ENCODE assay signal across 2 cellular contexts in the genomic region with DNA sequence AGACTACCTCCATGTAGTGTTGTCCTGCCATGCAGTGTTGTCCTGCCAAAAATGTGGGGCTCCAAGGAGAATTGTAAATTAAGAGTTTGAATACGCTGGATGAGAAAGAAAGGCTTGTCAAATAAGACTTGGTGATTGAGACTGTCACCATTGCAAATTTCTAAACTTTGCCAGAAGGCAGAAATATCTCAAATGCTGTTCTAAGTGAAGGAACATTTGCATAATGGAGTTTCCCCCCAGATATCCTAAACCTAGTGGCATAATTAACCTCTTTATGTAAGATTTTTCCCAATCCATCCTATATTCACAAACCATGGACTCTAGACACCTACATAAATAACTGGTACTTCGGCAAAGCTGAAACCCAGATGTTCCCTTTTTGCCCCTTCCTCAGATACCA.
TF ChIP-seq lines count a peak whose summit lies in the region.

No MANE protein-coding gene starts in this region.

TF ChIP-seq in A549, 52 proteins besides CTCF, POLR2A, EP300 and RAD21:
- no peak for TF ChIP-seq ZNF302 (CRISPR knock-in tag; IDR thresholded peaks at IDR 0.05)
- TF ChIP-seq RNF2 (IDR thresholded peaks at IDR 0.05; ENCODE audit: borderline replicate concordance, low read depth), result no peak
- TF ChIP-seq BCL3 (IDR thresholded peaks at IDR 0.05), result no peak
- TF ChIP-seq RARB (CRISPR knock-in tag; IDR thresholded peaks at IDR 0.05), result no peak
- TF ChIP-seq NR3C1 (IDR thresholded peaks at IDR 0.05), result no peak
- no peak for TF ChIP-seq MAFK (IDR thresholded peaks at IDR 0.05; ENCODE audit: partially characterized antibody)
- TF ChIP-seq, protein P1, sequence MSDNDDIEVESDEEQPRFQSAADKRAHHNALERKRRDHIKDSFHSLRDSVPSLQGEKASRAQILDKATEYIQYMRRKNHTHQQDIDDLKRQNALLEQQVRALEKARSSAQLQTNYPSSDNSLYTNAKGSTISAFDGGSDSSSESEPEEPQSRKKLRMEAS (IDR thresholded peaks at IDR 0.05), result no peak
- TF ChIP-seq, protein P2, sequence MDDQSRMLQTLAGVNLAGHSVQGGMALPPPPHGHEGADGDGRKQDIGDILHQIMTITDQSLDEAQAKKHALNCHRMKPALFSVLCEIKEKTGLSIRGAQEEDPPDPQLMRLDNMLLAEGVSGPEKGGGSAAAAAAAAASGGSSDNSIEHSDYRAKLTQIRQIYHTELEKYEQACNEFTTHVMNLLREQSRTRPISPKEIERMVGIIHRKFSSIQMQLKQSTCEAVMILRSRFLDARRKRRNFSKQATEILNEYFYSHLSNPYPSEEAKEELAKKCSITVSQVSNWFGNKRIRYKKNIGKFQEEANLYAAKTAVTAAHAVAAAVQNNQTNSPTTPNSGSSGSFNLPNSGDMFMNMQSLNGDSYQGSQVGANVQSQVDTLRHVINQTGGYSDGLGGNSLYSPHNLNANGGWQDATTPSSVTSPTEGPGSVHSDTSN (IDR thresholded peaks at IDR 0.05), result no peak
- TF ChIP-seq, protein P3, sequence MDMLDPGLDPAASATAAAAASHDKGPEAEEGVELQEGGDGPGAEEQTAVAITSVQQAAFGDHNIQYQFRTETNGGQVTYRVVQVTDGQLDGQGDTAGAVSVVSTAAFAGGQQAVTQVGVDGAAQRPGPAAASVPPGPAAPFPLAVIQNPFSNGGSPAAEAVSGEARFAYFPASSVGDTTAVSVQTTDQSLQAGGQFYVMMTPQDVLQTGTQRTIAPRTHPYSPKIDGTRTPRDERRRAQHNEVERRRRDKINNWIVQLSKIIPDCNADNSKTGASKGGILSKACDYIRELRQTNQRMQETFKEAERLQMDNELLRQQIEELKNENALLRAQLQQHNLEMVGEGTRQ (IDR thresholded peaks at IDR 0.05), result no peak
- no peak for TF ChIP-seq ZFP36 (IDR thresholded peaks at IDR 0.05; ENCODE audit: borderline replicate concordance, partially characterized antibody)
- no peak for TF ChIP-seq GATA3 (IDR thresholded peaks at IDR 0.05; ENCODE audit: borderline replicate concordance)
- TF ChIP-seq ATOH8 (CRISPR knock-in tag; IDR thresholded peaks at IDR 0.05; ENCODE audit: low read depth), result no peak
- TF ChIP-seq HES2 (IDR thresholded peaks at IDR 0.05), result no peak
- no peak for TF ChIP-seq EHF (CRISPR knock-in tag; IDR thresholded peaks at IDR 0.05)
- TF ChIP-seq HMGXB4 (CRISPR knock-in tag; IDR thresholded peaks at IDR 0.05; ENCODE audit: borderline replicate concordance), result no peak
- TF ChIP-seq CEBPB (IDR thresholded peaks at IDR 0.05), result no peak
- no peak for TF ChIP-seq FOSL2 (IDR thresholded peaks at IDR 0.05)
- TF ChIP-seq FOSL2 (CRISPR knock-in tag; IDR thresholded peaks at IDR 0.05), result no peak
- TF ChIP-seq MYC (IDR thresholded peaks at IDR 0.05; ENCODE audit: borderline replicate concordance, low read length), result no peak

TF ChIP-seq in GM12878, 131 proteins besides CTCF, POLR2A, EP300 and RAD21:
- no peak for TF ChIP-seq CEBPB (IDR thresholded peaks at IDR 0.05; ENCODE audit: borderline replicate concordance in 1 of 2, low read depth in 2 of 2, low read length in 2 of 2)
- no peak for TF ChIP-seq WRNIP1 (IDR thresholded peaks at IDR 0.05; ENCODE audit: borderline replicate concordance, low read depth, low read length)
- no peak for TF ChIP-seq NR2F1 (conservative IDR thresholded peaks at IDR 0.05)
- no peak for TF ChIP-seq NFXL1 (IDR thresholded peaks at IDR 0.05; ENCODE audit: borderline replicate concordance)
- TF ChIP-seq TCF7 (IDR thresholded peaks at IDR 0.05; ENCODE audit: borderline replicate concordance), result no peak
- no peak for TF ChIP-seq PAX8 (IDR thresholded peaks at IDR 0.05)
- no peak for TF ChIP-seq CHD2 (IDR thresholded peaks at IDR 0.05; ENCODE audit: borderline replicate concordance, low read depth, low read length)
- TF ChIP-seq, protein P4, sequence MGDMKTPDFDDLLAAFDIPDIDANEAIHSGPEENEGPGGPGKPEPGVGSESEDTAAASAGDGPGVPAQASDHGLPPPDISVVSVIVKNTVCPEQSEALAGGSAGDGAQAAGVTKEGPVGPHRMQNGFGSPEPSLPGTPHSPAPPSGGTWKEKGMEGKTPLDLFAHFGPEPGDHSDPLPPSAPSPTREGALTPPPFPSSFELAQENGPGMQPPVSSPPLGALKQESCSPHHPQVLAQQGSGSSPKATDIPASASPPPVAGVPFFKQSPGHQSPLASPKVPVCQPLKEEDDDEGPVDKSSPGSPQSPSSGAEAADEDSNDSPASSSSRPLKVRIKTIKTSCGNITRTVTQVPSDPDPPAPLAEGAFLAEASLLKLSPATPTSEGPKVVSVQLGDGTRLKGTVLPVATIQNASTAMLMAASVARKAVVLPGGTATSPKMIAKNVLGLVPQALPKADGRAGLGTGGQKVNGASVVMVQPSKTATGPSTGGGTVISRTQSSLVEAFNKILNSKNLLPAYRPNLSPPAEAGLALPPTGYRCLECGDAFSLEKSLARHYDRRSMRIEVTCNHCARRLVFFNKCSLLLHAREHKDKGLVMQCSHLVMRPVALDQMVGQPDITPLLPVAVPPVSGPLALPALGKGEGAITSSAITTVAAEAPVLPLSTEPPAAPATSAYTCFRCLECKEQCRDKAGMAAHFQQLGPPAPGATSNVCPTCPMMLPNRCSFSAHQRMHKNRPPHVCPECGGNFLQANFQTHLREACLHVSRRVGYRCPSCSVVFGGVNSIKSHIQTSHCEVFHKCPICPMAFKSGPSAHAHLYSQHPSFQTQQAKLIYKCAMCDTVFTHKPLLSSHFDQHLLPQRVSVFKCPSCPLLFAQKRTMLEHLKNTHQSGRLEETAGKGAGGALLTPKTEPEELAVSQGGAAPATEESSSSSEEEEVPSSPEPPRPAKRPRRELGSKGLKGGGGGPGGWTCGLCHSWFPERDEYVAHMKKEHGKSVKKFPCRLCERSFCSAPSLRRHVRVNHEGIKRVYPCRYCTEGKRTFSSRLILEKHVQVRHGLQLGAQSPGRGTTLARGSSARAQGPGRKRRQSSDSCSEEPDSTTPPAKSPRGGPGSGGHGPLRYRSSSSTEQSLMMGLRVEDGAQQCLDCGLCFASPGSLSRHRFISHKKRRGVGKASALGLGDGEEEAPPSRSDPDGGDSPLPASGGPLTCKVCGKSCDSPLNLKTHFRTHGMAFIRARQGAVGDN (IDR thresholded peaks at IDR 0.05), result no peak
- TF ChIP-seq, protein P1 (IDR thresholded peaks at IDR 0.05; ENCODE audit: low read depth, low read length), result no peak
- TF ChIP-seq HDAC2 (IDR thresholded peaks at IDR 0.05), result no peak
- TF ChIP-seq GATAD2B (conservative IDR thresholded peaks at IDR 0.05; ENCODE audit: low read depth), result no peak
- no peak for TF ChIP-seq GABPA (IDR thresholded peaks at IDR 0.05; ENCODE audit: low read depth)
- TF ChIP-seq POU2F2 (IDR thresholded peaks at IDR 0.05; ENCODE audit: borderline replicate concordance, low read depth, low read length), result no peak
- no peak for TF ChIP-seq KAT2A (conservative IDR thresholded peaks at IDR 0.05; ENCODE audit: control insufficient read depth, low read depth, low read length)
- TF ChIP-seq BCL3 (IDR thresholded peaks at IDR 0.05; ENCODE audit: borderline replicate concordance, insufficient read depth, low read depth, low read length, poor library complexity, severe bottlenecking), result no peak
- TF ChIP-seq, protein P5, sequence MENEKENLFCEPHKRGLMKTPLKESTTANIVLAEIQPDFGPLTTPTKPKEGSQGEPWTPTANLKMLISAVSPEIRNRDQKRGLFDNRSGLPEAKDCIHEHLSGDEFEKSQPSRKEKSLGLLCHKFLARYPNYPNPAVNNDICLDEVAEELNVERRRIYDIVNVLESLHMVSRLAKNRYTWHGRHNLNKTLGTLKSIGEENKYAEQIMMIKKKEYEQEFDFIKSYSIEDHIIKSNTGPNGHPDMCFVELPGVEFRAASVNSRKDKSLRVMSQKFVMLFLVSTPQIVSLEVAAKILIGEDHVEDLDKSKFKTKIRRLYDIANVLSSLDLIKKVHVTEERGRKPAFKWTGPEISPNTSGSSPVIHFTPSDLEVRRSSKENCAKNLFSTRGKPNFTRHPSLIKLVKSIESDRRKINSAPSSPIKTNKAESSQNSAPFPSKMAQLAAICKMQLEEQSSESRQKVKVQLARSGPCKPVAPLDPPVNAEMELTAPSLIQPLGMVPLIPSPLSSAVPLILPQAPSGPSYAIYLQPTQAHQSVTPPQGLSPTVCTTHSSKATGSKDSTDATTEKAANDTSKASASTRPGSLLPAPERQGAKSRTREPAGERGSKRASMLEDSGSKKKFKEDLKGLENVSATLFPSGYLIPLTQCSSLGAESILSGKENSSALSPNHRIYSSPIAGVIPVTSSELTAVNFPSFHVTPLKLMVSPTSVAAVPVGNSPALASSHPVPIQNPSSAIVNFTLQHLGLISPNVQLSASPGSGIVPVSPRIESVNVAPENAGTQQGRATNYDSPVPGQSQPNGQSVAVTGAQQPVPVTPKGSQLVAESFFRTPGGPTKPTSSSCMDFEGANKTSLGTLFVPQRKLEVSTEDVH (IDR thresholded peaks at IDR 0.05; ENCODE audit: low read depth, partially characterized antibody), result no peak
